ENCODE assay signal across 15 cellular contexts in the genomic region with DNA sequence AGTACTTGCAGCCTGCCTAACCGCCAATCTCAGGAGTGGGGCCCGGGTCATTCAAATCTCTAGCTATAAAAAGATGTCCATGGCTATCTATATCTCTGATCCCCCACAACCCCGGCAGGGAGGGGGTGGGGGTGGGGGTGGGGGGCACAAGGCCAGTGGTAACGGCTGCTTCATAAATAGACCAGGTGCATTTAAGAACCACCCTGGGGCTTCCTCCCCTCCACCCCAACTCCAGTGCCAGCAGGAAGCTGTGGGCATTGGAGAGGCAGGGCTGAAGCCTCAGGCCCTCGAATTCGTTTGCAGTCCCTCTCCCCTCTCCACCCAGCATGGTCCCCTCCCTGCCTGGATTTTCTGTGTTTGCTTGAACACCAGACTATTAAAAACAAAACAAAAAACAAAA. TPM values are rescaled to one million over a fixed set of nuclear protein-coding genes. Genes with fewer than 3 reads are reported as not detected.
DNase-seq lines count a peak whose midpoint lies in the region; ATAC-seq and FAIRE-seq lines count a peak whose summit lies in the region.
"Had no signal": no experiment of that assay in that cellular context is flagged by ENCODE, and none has a peak within 500 bp of the region (broad histone marks: within the 10 kb centered on the region; RNA-seq: fewer than 3 reads in every experiment).

No MANE protein-coding gene starts in this region.

- CTCF ChIA-PET in activated CD4-positive, alpha-beta memory T cell treated with anti-CD3 and anti-CD28 coated beads, Interleukin-2, amount 10 ng/mL, durations not matched to agents 7 days and 5 days (lab: Charles Lee) = interaction anchor here (1.1 kb wide), 1 partner anchor 66 kb away, joined by 4 read pairs; no protein-coding TSS in a partner anchor
- CTCF ChIA-PET in naive thymus-derived CD4-positive, alpha-beta T cell (lab: Charles Lee) = interaction anchor here (0.7 to 1.3 kb wide), 3 partner anchors 10 to 161 kb away, joined by 4 to 7 read pairs (median 6); no protein-coding TSS in a partner anchor

- no peak for FAIRE-seq in GM19239 (lab: Jason Lieb, UNC)
- FAIRE-seq: RCC 7860 had no signal

- peak; percentile 47 for DNase-seq in DMS53 (lab: John Stamatoyannopoulos, UW)
- no peak for DNase-seq in DMS53 treated with DMSO at 0.1 percent for 48 hours (lab: John Stamatoyannopoulos, UW; ENCODE audit: unreplicated experiment)
- DNase-seq in GF-D8 (lab: John Stamatoyannopoulos, UW) = peak; percentile 54
- no peak for DNase-seq in activated CD4-positive, alpha-beta memory T cell treated with anti-CD3 and anti-CD28 coated beads, Interleukin-2, amount 10 ng/mL, durations not matched to agents 7 days and 5 days
- no peak for DNase-seq in naive thymus-derived CD4-positive, alpha-beta T cell
- no peak for DNase-seq in GM19239 (ENCODE audit: insufficient read length, low spot score)
- no peak for DNase-seq in SJCRH30
- no peak for DNase-seq in SKM-1 treated with dmso at 0.1 percent for 144 hours (lab: John Stamatoyannopoulos, UW; ENCODE audit: unreplicated experiment)
- DNase-seq: activated CD4-positive, alpha-beta T cell treated with anti-CD3 and anti-CD28 coated beads for 48 hours; EL; KG1; mesenchymal stem cell; NCI-H2171 had no signal

- no peaks in the 10 kb centered on the region for H3K9me3 ChIP-seq in naive thymus-derived CD4-positive, alpha-beta T cell (ENCODE audit: control insufficient read depth in 2 of 3, low read length in 3 of 3)
- no peaks in the 10 kb centered on the region for H3K9me3 ChIP-seq in SJCRH30 (replicated peaks)

- peaks cover 4% of the 10 kb centered on the region for H3K36me3 Mint-ChIP-seq in activated CD4-positive, alpha-beta memory T cell treated with anti-CD3 and anti-CD28 coated beads, Interleukin-2, amount 10 ng/mL, durations not matched to agents 7 days and 5 days (ENCODE audit: low read depth)
- H3K36me3 Mint-ChIP-seq in naive thymus-derived CD4-positive, alpha-beta T cell = peaks cover 4 to 11% (median 5%) of the 10 kb centered on the region in 5 donors

- no peaks in the 10 kb centered on the region for H3K36me3 ChIP-seq in naive thymus-derived CD4-positive, alpha-beta T cell (ENCODE audit: control insufficient read depth in 2 of 3, insufficient read depth in 3 of 3, low read length in 3 of 3)
- no peaks in the 10 kb centered on the region for H3K36me3 ChIP-seq in SJCRH30

- peaks cover 39% of the 10 kb centered on the region for H3K27me3 Mint-ChIP-seq in activated CD4-positive, alpha-beta memory T cell treated with anti-CD3 and anti-CD28 coated beads, Interleukin-2, amount 10 ng/mL, durations not matched to agents 7 days and 5 days
- peaks cover 16 to 56% (median 22%) of the 10 kb centered on the region in 5 donors for H3K27me3 Mint-ChIP-seq in naive thymus-derived CD4-positive, alpha-beta T cell

- H3K4me1 ChIP-seq in naive thymus-derived CD4-positive, alpha-beta T cell (ENCODE audit: control insufficient read depth in 2 of 2, insufficient read depth in 2 of 2, low read length in 2 of 2) = peaks cover 8 to 12% of the 10 kb centered on the region in 2 donors
- peaks cover 8% of the 10 kb centered on the region; the same call in 1 of the 2 replicates for H3K4me1 ChIP-seq in SJCRH30

- no peaks in the 10 kb centered on the region for H3K9me3 Mint-ChIP-seq in activated CD4-positive, alpha-beta memory T cell treated with anti-CD3 and anti-CD28 coated beads, Interleukin-2, amount 10 ng/mL, durations not matched to agents 7 days and 5 days
- H3K9me3 Mint-ChIP-seq in naive thymus-derived CD4-positive, alpha-beta T cell = peaks cover 0 to 1% (median 0%) of the 10 kb centered on the region in 11 donors

- H3K27ac Mint-ChIP-seq in activated CD4-positive, alpha-beta memory T cell treated with anti-CD3 and anti-CD28 coated beads, Interleukin-2, amount 10 ng/mL, durations not matched to agents 7 days and 5 days = no peak overlapping the region
- H3K27ac Mint-ChIP-seq in naive thymus-derived CD4-positive, alpha-beta T cell = no peak overlapping the region

- no peak overlapping the region for H3K27ac ChIP-seq in naive thymus-derived CD4-positive, alpha-beta T cell (ENCODE audit: low read depth, low read length)
- no peak overlapping the region for H3K27ac ChIP-seq in SJCRH30
- H3K27ac ChIP-seq: 22Rv1 had no signal

- ATAC-seq in naive thymus-derived CD4-positive, alpha-beta T cell = no peak

- H3K4me3 Mint-ChIP-seq in activated CD4-positive, alpha-beta memory T cell treated with anti-CD3 and anti-CD28 coated beads, Interleukin-2, amount 10 ng/mL, durations not matched to agents 7 days and 5 days = peak overlapping the region; percentile 24
- peak overlapping the region; percentile 25 to 84 (median 62) for H3K4me3 Mint-ChIP-seq in naive thymus-derived CD4-positive, alpha-beta T cell

- peaks cover 0 to 10% of the 10 kb centered on the region in 2 donors for H3K27me3 ChIP-seq in naive thymus-derived CD4-positive, alpha-beta T cell (ENCODE audit: control insufficient read depth in 2 of 2, insufficient read depth in 2 of 2, low read length in 2 of 2)
- H3K27me3 ChIP-seq in SJCRH30 = no peaks in the 10 kb centered on the region

- no peak overlapping the region for H3K4me3 ChIP-seq in naive thymus-derived CD4-positive, alpha-beta T cell (ENCODE audit: low read length)
- H3K4me3 ChIP-seq in SJCRH30 = no peak overlapping the region

- POLR2A ChIA-PET in activated CD4-positive, alpha-beta memory T cell treated with anti-CD3 and anti-CD28 coated beads, Interleukin-2, amount 10 ng/mL, durations not matched to agents 7 days and 5 days (lab: Charles Lee) = interaction anchor here (1.4 kb wide), 1 partner anchor 56 kb away, joined by 3 read pairs; the partner anchor contains the start of gene RAP1GAP2
- POLR2A ChIA-PET in naive thymus-derived CD4-positive, alpha-beta T cell (lab: Charles Lee) = no interaction called here

- H3K4me1 Mint-ChIP-seq in activated CD4-positive, alpha-beta memory T cell treated with anti-CD3 and anti-CD28 coated beads, Interleukin-2, amount 10 ng/mL, durations not matched to agents 7 days and 5 days = peaks cover 35% of the 10 kb centered on the region
- H3K4me1 Mint-ChIP-seq in naive thymus-derived CD4-positive, alpha-beta T cell = peaks cover 24 to 46% (median 31%) of the 10 kb centered on the region in 7 donors

- intact Hi-C loops in naive thymus-derived CD4-positive, alpha-beta T cell (cut with micrococcal nuclease) = no loop called here

RNA-seq across cellular contexts. Expression of gene RAP1GAP2, which starts 56.0 kb away (rescaled TPM):
- total RNA-seq in activated CD4-positive, alpha-beta memory T cell treated with anti-CD3 and anti-CD28 coated beads, Interleukin-2, amount 10 ng/mL, durations not matched to agents 7 days and 5 days = 10 to 100 TPM; 36.7 to 39.8 TPM
- total RNA-seq in naive thymus-derived CD4-positive, alpha-beta T cell = 10 to 100 TPM in 3 of 5 experiments, 1 to 10 TPM in 1, under 1 TPM in 1; 0.54 to 95.6 (median 20.8) TPM
- 1 to 10 TPM; 2.3 to 2.6 TPM for polyA plus RNA-seq in naive thymus-derived CD4-positive, alpha-beta T cell
- total RNA-seq in SJCRH30 (2014; rRNA removed; shearing (Covaris generic)) = 6.0 and 7.4 TPM in 2 replicates

Comparison
In these comparisons a context has a peak if more than half of its experiments do, and no peak if none do; other contexts are left out.
1. DNase-seq: peak in DMS53 (single experiment) and GF-D8 (single experiment); none in DMS53 treated with DMSO at 0.1 percent for 48 hours (single experiment), activated CD4-positive, alpha-beta memory T cell treated with anti-CD3 and anti-CD28 coated beads, Interleukin-2, amount 10 ng/mL, durations not matched to agents 7 days and 5 days (single experiment), naive thymus-derived CD4-positive, alpha-beta T cell (0 of 9), GM19239 (single experiment), SJCRH30 (0 of 2) and SKM-1 treated with dmso at 0.1 percent for 144 hours (single experiment).